In genomic region chr2:218010838-218011616, GRCh38 we compare ENCODE assay signal across 9 cellular contexts. TPM values are rescaled to one million over a fixed set of nuclear protein-coding genes. Genes with fewer than 3 reads are reported as not detected.
DNase-seq lines count a peak whose midpoint lies in the region; ATAC-seq, FAIRE-seq and TF ChIP-seq lines count a peak whose summit lies in the region.
"Had no signal": no experiment of that assay in that cellular context is flagged by ENCODE, and none has a peak within 500 bp of the region (broad histone marks: within the 10 kb centered on the region; RNA-seq: fewer than 3 reads in every experiment).

No MANE protein-coding gene starts in this region.

- H3K36me3 Mint-ChIP-seq in activated naive CD4-positive, alpha-beta T cell treated with anti-CD3 and anti-CD28 coated beads, Interleukin-2, amount 50 U/mL, for 24 hours, result no peaks in the 10 kb centered on the region
- no peaks in the 10 kb centered on the region for H3K36me3 Mint-ChIP-seq in activated T-helper 1 cell treated with anti-CD3 and anti-CD28 coated beads, Interleukin-12 subunit alpha, Interleukin-12 subunit beta, Interleukin-2, Interleukin-4 antibody, amounts not matched to agents 30 ng/mL and 10 ng/mL and 1 ng/mL, durations not matched to agents 14 hours and 24 hours and 36 hours (ENCODE audit: low read depth)

- no peak overlapping the region for H3K9ac ChIP-seq in HepG2 (ENCODE audit: insufficient read depth, low read depth, low read length)

- H3K27me3 Mint-ChIP-seq in activated naive CD4-positive, alpha-beta T cell treated with anti-CD3 and anti-CD28 coated beads, Interleukin-2, amount 50 U/mL, for 24 hours, result peaks cover 17% of the 10 kb centered on the region
- peaks cover 35% of the 10 kb centered on the region for H3K27me3 Mint-ChIP-seq in activated T-helper 1 cell treated with anti-CD3 and anti-CD28 coated beads, Interleukin-12 subunit alpha, Interleukin-12 subunit beta, Interleukin-2, Interleukin-4 antibody, amounts not matched to agents 30 ng/mL and 10 ng/mL and 1 ng/mL, durations not matched to agents 14 hours and 24 hours and 36 hours (ENCODE audit: insufficient read depth)

- no peak for TF ChIP-seq RAD21 in HepG2 (CRISPR knock-in tag; IDR thresholded peaks at IDR 0.05)

- H3K4me3 ChIP-seq in HepG2 (replicated peaks in 1 of 3; ENCODE audit: insufficient read depth in 1 of 3, low read depth in 2 of 3, low read length in 3 of 3), result no peak overlapping the region; a peak in 1 of 6 replicates
- peak overlapping the region; percentile 52 to 81 for H3K4me3 ChIP-seq in vagina

- H3K27ac Mint-ChIP-seq in activated naive CD4-positive, alpha-beta T cell treated with anti-CD3 and anti-CD28 coated beads, Interleukin-2, amount 50 U/mL, for 24 hours, result no peak overlapping the region
- H3K27ac Mint-ChIP-seq in activated T-helper 1 cell treated with anti-CD3 and anti-CD28 coated beads, Interleukin-12 subunit alpha, Interleukin-12 subunit beta, Interleukin-2, Interleukin-4 antibody, amounts not matched to agents 30 ng/mL and 10 ng/mL and 1 ng/mL, durations not matched to agents 14 hours and 24 hours and 36 hours, result no peak overlapping the region

- peaks cover 24% of the 10 kb centered on the region for H3K4me1 ChIP-seq in HepG2 (ENCODE audit: insufficient read depth, low read length)
- H3K4me1 ChIP-seq in vagina, result peaks cover 46% of the 10 kb centered on the region

- intact Hi-C loops in activated T-helper 1 cell treated with anti-CD3 and anti-CD28 coated beads, Interleukin-12 subunit alpha, Interleukin-12 subunit beta, Interleukin-2, Interleukin-4 antibody, amounts not matched to agents 30 ng/mL and 10 ng/mL and 1 ng/mL, durations not matched to agents 14 hours and 24 hours and 36 hours (cut with micrococcal nuclease), result no loop called here
- intact Hi-C loops in HepG2 (cut with micrococcal nuclease; ENCODE audit: unreplicated experiment) (no loop called here), vagina (cut with DNase I) (no loop called here)

- TF ChIP-seq POLR2A in HepG2 (IDR thresholded peaks at IDR 0.05; ENCODE audit: insufficient read depth in 1 of 2, low read depth in 2 of 2, low read length in 2 of 2), result no peak
- TF ChIP-seq POLR2A in vagina (IDR thresholded peaks at IDR 0.05), result no peak

- ATAC-seq in HepG2 (peak; percentile 30), HG02623 (IDR thresholded peaks at IDR 0.05; ENCODE audit: unreplicated experiment) (no peak)

- in situ Hi-C loops in HepG2 (cut with HindIII; ENCODE audit: extremely low pct_ligation_motif_present, low pct_unique_long_range_greater_than_20kb), result no loop called here

- TF ChIP-seq CTCF in HepG2 (CRISPR knock-in tag; IDR thresholded peaks at IDR 0.05), result no peak
- no peak for TF ChIP-seq CTCF in vagina (IDR thresholded peaks at IDR 0.05)

- DNase-seq in activated naive CD4-positive, alpha-beta T cell treated with Interleukin-2 at 50 U/mL for 16 hours, result no peak
- no peak for DNase-seq in activated T-helper 1 cell treated with anti-CD3 and anti-CD28 coated beads, Interleukin-12 subunit alpha, Interleukin-12 subunit beta, Interleukin-2, Interleukin-4 antibody, amounts not matched to agents 30 ng/mL and 10 ng/mL and 1 ng/mL, durations not matched to agents 14 hours and 24 hours and 36 hours (ENCODE audit: low spot score)
- no peak for DNase-seq in HepG2 (ENCODE audit: low spot score)
- DNase-seq in vagina (ENCODE audit: extremely low spot score in 2 of 2), result no peak
- DNase-seq in RPMI8226, result no peak
- no peak for DNase-seq in globus pallidus (ENCODE audit: low spot score)

- no peak for FAIRE-seq in HepG2 (lab: Jason Lieb, UNC)
- FAIRE-seq: islet of Langerhans had no signal

- H3K27ac ChIP-seq in HepG2 (ENCODE audit: extremely low read length, insufficient read depth, low read length) (no peak overlapping the region), vagina (peak overlapping the region; percentile 68)

- CTCF ChIA-PET in HepG2 (lab: Yijun Ruan, JAX; ENCODE audit: low intra/inter-chr PET ratio, low total read pairs), result interaction anchor here (1.3 kb wide), 1 partner anchor 222 kb away, joined by 3 read pairs; no protein-coding TSS in a partner anchor

- H3K36me3 ChIP-seq in HepG2 (replicated peaks in 1 of 2; ENCODE audit: control insufficient read depth in 1 of 2, insufficient read depth in 2 of 2, low read length in 2 of 2) (no peaks in the 10 kb centered on the region), vagina (no peaks in the 10 kb centered on the region)

- POLR2A ChIA-PET in HepG2 (lab: Yijun Ruan, JAX), result no interaction called here

- BruUV-seq in HepG2 (replicated peaks; lab: Mats Ljungman, UMichigan), result no TSS peak

- H2AFZ ChIP-seq in HepG2 (ENCODE audit: low read length), result no peak overlapping the region

- WGBS in HepG2 (ENCODE audit: low lambda C conversion rate), result 22% methylated on average over 12 of the region's 14 CpGs

- no peaks in the 10 kb centered on the region for H4K20me1 ChIP-seq in HepG2 (ENCODE audit: insufficient read depth, low read length)

- peaks cover 5% of the 10 kb centered on the region for H3K4me1 Mint-ChIP-seq in activated naive CD4-positive, alpha-beta T cell treated with anti-CD3 and anti-CD28 coated beads, Interleukin-2, amount 50 U/mL, for 24 hours
- no peaks in the 10 kb centered on the region for H3K4me1 Mint-ChIP-seq in activated T-helper 1 cell treated with anti-CD3 and anti-CD28 coated beads, Interleukin-12 subunit alpha, Interleukin-12 subunit beta, Interleukin-2, Interleukin-4 antibody, amounts not matched to agents 30 ng/mL and 10 ng/mL and 1 ng/mL, durations not matched to agents 14 hours and 24 hours and 36 hours (ENCODE audit: low read depth)

- no peak for TF ChIP-seq EP300 in HepG2 (IDR thresholded peaks at IDR 0.05; ENCODE audit: low read depth in 2 of 2, low read length in 2 of 2)
- no peak for TF ChIP-seq EP300 in HepG2 (CRISPR knock-in tag; IDR thresholded peaks at IDR 0.05; ENCODE audit: borderline replicate concordance)

- H3K9me3 Mint-ChIP-seq in activated naive CD4-positive, alpha-beta T cell treated with anti-CD3 and anti-CD28 coated beads, Interleukin-2, amount 50 U/mL, for 24 hours, result no peaks in the 10 kb centered on the region
- H3K9me3 Mint-ChIP-seq in activated T-helper 1 cell treated with anti-CD3 and anti-CD28 coated beads, Interleukin-12 subunit alpha, Interleukin-12 subunit beta, Interleukin-2, Interleukin-4 antibody, amounts not matched to agents 30 ng/mL and 10 ng/mL and 1 ng/mL, durations not matched to agents 14 hours and 24 hours and 36 hours, result no peaks in the 10 kb centered on the region

- H3K9me3 ChIP-seq in HepG2 (ENCODE audit: low read length), result no peaks in the 10 kb centered on the region
- H3K9me3 ChIP-seq in vagina, result no peaks in the 10 kb centered on the region

- H3K79me2 ChIP-seq in HepG2 (ENCODE audit: insufficient read depth, low read length), result no peaks in the 10 kb centered on the region

- peak overlapping the region; percentile 67 for H3K4me2 ChIP-seq in HepG2 (ENCODE audit: low read depth, low read length)

- peak overlapping the region; percentile 74 for H3K4me3 Mint-ChIP-seq in activated naive CD4-positive, alpha-beta T cell treated with anti-CD3 and anti-CD28 coated beads, Interleukin-2, amount 50 U/mL, for 24 hours
- peak overlapping the region; percentile 67 for H3K4me3 Mint-ChIP-seq in activated T-helper 1 cell treated with anti-CD3 and anti-CD28 coated beads, Interleukin-12 subunit alpha, Interleukin-12 subunit beta, Interleukin-2, Interleukin-4 antibody, amounts not matched to agents 30 ng/mL and 10 ng/mL and 1 ng/mL, durations not matched to agents 14 hours and 24 hours and 36 hours

- H3K27me3 ChIP-seq in HepG2 (ENCODE audit: control insufficient read depth in 1 of 2, insufficient read depth in 2 of 2, low read length in 2 of 2), result peaks cover 7 to 75% of the 10 kb centered on the region in 2 experiments
- H3K27me3 ChIP-seq in vagina, result no peaks in the 10 kb centered on the region

RNA-seq across cellular contexts. Expression of gene TNS1, which starts 8.2 kb away (rescaled TPM):
- 0.41 and 1.1 TPM in 2 replicates for total RNA-seq in activated T-helper 1 cell treated with anti-CD3 and anti-CD28 coated beads, Interleukin-12 subunit alpha, Interleukin-12 subunit beta, Interleukin-2, Interleukin-4 antibody, amounts not matched to agents 30 ng/mL and 10 ng/mL and 1 ng/mL, durations not matched to agents 14 hours and 24 hours and 36 hours
- total RNA-seq in HepG2 (2016; rRNA removed; fragmentation: Illumina TruSeq; extraction: Trizol), result 1.9 TPM in 2 replicates
- 0.51 and 0.71 TPM in 2 replicates for total RNA-seq in HepG2 (2016; cell fraction: cytosol; rRNA removed; fragmentation: Illumina TruSeq; extraction: Trizol; ENCODE audit: low read depth)
- 1.1 and 1.7 TPM in 2 replicates for total RNA-seq in HepG2 (2016; cell fraction: insoluble cytoplasmic fraction; rRNA removed; fragmentation: Illumina TruSeq; extraction: Trizol)
- total RNA-seq in HepG2 (2016; cell fraction: membrane; rRNA removed; fragmentation: Illumina TruSeq; extraction: Trizol), result 1.9 and 2.2 TPM in 2 replicates
- total RNA-seq in HepG2 (2016; cell fraction: nucleus; rRNA removed; fragmentation: Illumina TruSeq; extraction: Trizol), result 3.7 and 4.7 TPM in 2 replicates
- 118 and 127 TPM in 2 replicates for polyA plus RNA-seq in HepG2 (2011; rRNA removed)
- 72.1 and 78.8 TPM in 2 replicates for polyA plus RNA-seq in HepG2 (2011; cell fraction: cytosol; rRNA removed)
- polyA plus RNA-seq in HepG2 (2011; cell fraction: nucleus; rRNA removed), result 302 and 373 TPM in 2 replicates
- polyA plus RNA-seq in HepG2 (2012), result 63.6 and 87.8 TPM in 2 replicates
- polyA plus RNA-seq in HepG2 (2016; cell fraction: cytosol; fragmentation: Illumina TruSeq; extraction: Trizol; ENCODE audit: low read depth), result 0.35 and 0.62 TPM in 2 replicates
- 1.3 and 1.7 TPM in 2 replicates for polyA plus RNA-seq in HepG2 (2016; cell fraction: insoluble cytoplasmic fraction; fragmentation: Illumina TruSeq; extraction: Trizol; ENCODE audit: low read depth)
- 0.73 and 0.90 TPM in 2 replicates for polyA plus RNA-seq in HepG2 (2016; cell fraction: membrane; fragmentation: Illumina TruSeq; extraction: Trizol; ENCODE audit: low read depth)
- polyA plus RNA-seq in HepG2 (2016; cell fraction: nucleus; fragmentation: Illumina TruSeq; extraction: Trizol; ENCODE audit: insufficient read depth, low read depth), result 1.9 and 2.0 TPM in 2 replicates
- 3.6 and 445 TPM in 2 replicates for polyA minus RNA-seq in HepG2 (2011; rRNA and poly(A)+ RNA removed; ENCODE audit: low replicate concordance)
- 116 and 155 TPM in 2 replicates for polyA minus RNA-seq in HepG2 (2011; cell fraction: cytosol; rRNA and poly(A)+ RNA removed)
- 504 and 544 TPM in 2 replicates for polyA minus RNA-seq in HepG2 (2011; cell fraction: nucleus; rRNA and poly(A)+ RNA removed)
- 216 TPM for total RNA-seq in vagina

RNA-seq across cellular contexts. Expression of gene RUFY4, which starts 58.0 kb away (rescaled TPM):
- total RNA-seq in activated T-helper 1 cell treated with anti-CD3 and anti-CD28 coated beads, Interleukin-12 subunit alpha, Interleukin-12 subunit beta, Interleukin-2, Interleukin-4 antibody, amounts not matched to agents 30 ng/mL and 10 ng/mL and 1 ng/mL, durations not matched to agents 14 hours and 24 hours and 36 hours, result 0.64 and 0.67 TPM in 2 replicates
- not detected in 2 replicates for total RNA-seq in HepG2 (2016; rRNA removed; fragmentation: Illumina TruSeq; extraction: Trizol)
- total RNA-seq in HepG2 (2016; cell fraction: cytosol; rRNA removed; fragmentation: Illumina TruSeq; extraction: Trizol; ENCODE audit: low read depth), result not detected in 2 replicates
- not detected in 2 replicates for total RNA-seq in HepG2 (2016; cell fraction: insoluble cytoplasmic fraction; rRNA removed; fragmentation: Illumina TruSeq; extraction: Trizol)
- total RNA-seq in HepG2 (2016; cell fraction: membrane; rRNA removed; fragmentation: Illumina TruSeq; extraction: Trizol), result not detected in 2 replicates
- total RNA-seq in HepG2 (2016; cell fraction: nucleus; rRNA removed; fragmentation: Illumina TruSeq; extraction: Trizol), result not detected in 2 replicates
- not detected in 2 replicates for polyA plus RNA-seq in HepG2 (2011; rRNA removed)
- not detected in 2 replicates for polyA plus RNA-seq in HepG2 (2011; cell fraction: cytosol; rRNA removed)
- polyA plus RNA-seq in HepG2 (2011; cell fraction: nucleus; rRNA removed), result 0.05 and 0.19 TPM in 2 replicates
- polyA plus RNA-seq in HepG2 (2012), result not detected in 2 replicates
- polyA plus RNA-seq in HepG2 (2016; cell fraction: cytosol; fragmentation: Illumina TruSeq; extraction: Trizol; ENCODE audit: low read depth), result not detected in 2 replicates
- polyA plus RNA-seq in HepG2 (2016; cell fraction: insoluble cytoplasmic fraction; fragmentation: Illumina TruSeq; extraction: Trizol; ENCODE audit: low read depth), result not detected in 2 replicates
- polyA plus RNA-seq in HepG2 (2016; cell fraction: membrane; fragmentation: Illumina TruSeq; extraction: Trizol; ENCODE audit: low read depth), result not detected in 2 replicates
- polyA plus RNA-seq in HepG2 (2016; cell fraction: nucleus; fragmentation: Illumina TruSeq; extraction: Trizol; ENCODE audit: insufficient read depth, low read depth), result not detected in 2 replicates
- 0.33 TPM in 1 of 2 replicates, not detected in the other for polyA minus RNA-seq in HepG2 (2011; rRNA and poly(A)+ RNA removed; ENCODE audit: low replicate concordance)
- polyA minus RNA-seq in HepG2 (2011; cell fraction: cytosol; rRNA and poly(A)+ RNA removed), result not detected in 2 replicates
- polyA minus RNA-seq in HepG2 (2011; cell fraction: nucleus; rRNA and poly(A)+ RNA removed), result not detected in 2 replicates
- total RNA-seq in vagina, result not detected

Comparison
In these comparisons a context has a peak if more than half of its experiments do, and no peak if none do; other contexts are left out.
1. H3K4me3 ChIP-seq: peak in vagina (2 of 2); none in HepG2 (0 of 3).
2. RNA of gene TNS1, which starts 8.2 kb away (total RNA-seq): 216 TPM in vagina (single experiment); 0.51 to 4.7 TPM in HepG2 and 0.41 to 1.1 TPM in activated T-helper 1 cell treated with anti-CD3 and anti-CD28 coated beads, Interleukin-12 subunit alpha, Interleukin-12 subunit beta, Interleukin-2, Interleukin-4 antibody, amounts not matched to agents 30 ng/mL and 10 ng/mL and 1 ng/mL, durations not matched to agents 14 hours and 24 hours and 36 hours; every median in the first group is over 10 times any median in the second.